28 cellular contexts compared by ENCODE assay signal in genomic region chr1:223538921-223539445, GRCh38.
"Had no signal": no experiment of that assay in that cellular context is flagged by ENCODE, and none has a peak within 500 bp of the region (broad histone marks: within the 10 kb centered on the region; RNA-seq: fewer than 3 reads in every experiment).

No MANE protein-coding gene starts in this region.

- H3K4me3 Mint-ChIP-seq: activated naive CD8-positive, alpha-beta T cell treated with anti-CD3 and anti-CD28 coated beads for 36 hours; activated T-cell treated with anti-CD3 and anti-CD28 coated beads, Interleukin-2, amount 50 U/mL, for 72 hours; brain; dendritic cell treated with granulocyte-macrophage colony-stimulating factor and Interleukin-4, amounts not matched to agents 40 ng/mL and 50 ng/mL, for 4 days; nephron progenitor cell had no signal

- ATAC-seq: activated T-cell treated with anti-CD3 and anti-CD28 coated beads, Interleukin-2, amount 50 U/mL, for 72 hours; foreskin keratinocyte; sciatic nerve; stimulated activated naive CD8-positive, alpha-beta T cell treated with anti-CD3 and anti-CD28 coated beads, Interleukin-15, Interleukin-2, amounts not matched to agents 100 U/mL and 50 U/mL, for 24 hours had no signal

- DNase-seq: activated CD4-positive, alpha-beta T cell treated with anti-CD3 and anti-CD28 coated beads for 4 hours; activated CD4-positive, alpha-beta T cell treated with anti-CD3 and anti-CD28 coated beads, Interleukin-2, amount 50 U/mL, for 4 hours; activated naive CD4-positive, alpha-beta T cell; activated naive CD8-positive, alpha-beta T cell treated with anti-CD3 and anti-CD28 coated beads for 36 hours; activated T-cell treated with anti-CD3 and anti-CD28 coated beads for 4 hours; activated T-cell treated with anti-CD3 and anti-CD28 coated beads, Interleukin-2, amount 50 U/mL, for 72 hours; adrenal gland; aorta; foreskin keratinocyte; left ventricle myocardium inferior; nephron progenitor cell; ovary; retina; stimulated activated CD4-positive, alpha-beta T cell treated with anti-CD3 and anti-CD28 coated beads, Interleukin-12 subunit alpha, Interleukin-12 subunit beta, amount 100 ng/mL, for 4 hours; stimulated activated CD4-positive, alpha-beta T cell treated with anti-CD3 and anti-CD28 coated beads, Interleukin-4, amount 100 ng/mL, for 1 hour; stimulated activated naive CD8-positive, alpha-beta T cell treated with anti-CD3 and anti-CD28 coated beads, Interleukin-15, Interleukin-2, amounts not matched to agents 100 U/mL and 50 U/mL, for 24 hours; T-helper 9 cell; trophoblast cell had no signal

- H3K27ac ChIP-seq: adrenal gland, cardiac muscle cell, esophagus muscularis mucosa, foreskin keratinocyte, left ventricle myocardium inferior, ovary, prostate gland, skin epidermis, thoracic aorta, VCaP had no signal

- H3K27ac Mint-ChIP-seq: activated naive CD8-positive, alpha-beta T cell treated with anti-CD3 and anti-CD28 coated beads for 36 hours; activated T-cell treated with anti-CD3 and anti-CD28 coated beads, Interleukin-2, amount 50 U/mL, for 72 hours; dendritic cell treated with granulocyte-macrophage colony-stimulating factor and Interleukin-4, amounts not matched to agents 40 ng/mL and 50 ng/mL, for 4 days; nephron progenitor cell had no signal

- H3K36me3 Mint-ChIP-seq: activated naive CD8-positive, alpha-beta T cell treated with anti-CD3 and anti-CD28 coated beads for 36 hours; brain had no signal

- H3K4me1 ChIP-seq: adrenal gland, foreskin keratinocyte, left ventricle myocardium inferior, prostate gland had no signal

- H3K9me3 Mint-ChIP-seq: activated naive CD8-positive, alpha-beta T cell treated with anti-CD3 and anti-CD28 coated beads for 36 hours; activated T-cell treated with anti-CD3 and anti-CD28 coated beads, Interleukin-2, amount 50 U/mL, for 72 hours; brain; dendritic cell treated with granulocyte-macrophage colony-stimulating factor and Interleukin-4, amounts not matched to agents 40 ng/mL and 50 ng/mL, for 4 days; nephron progenitor cell had no signal

- H3K4me1 Mint-ChIP-seq: activated naive CD8-positive, alpha-beta T cell treated with anti-CD3 and anti-CD28 coated beads for 36 hours had no signal

- H3K27me3 ChIP-seq: adrenal gland, cardiac muscle cell, ovary had no signal

- H3K9me3 ChIP-seq: adrenal gland, esophagus muscularis mucosa, left ventricle myocardium inferior, ovary, prostate gland, thoracic aorta had no signal

- H3K36me3 ChIP-seq: adrenal gland, cardiac muscle cell, esophagus muscularis mucosa, left ventricle myocardium inferior, ovary, prostate gland, thoracic aorta had no signal

- H3K4me3 ChIP-seq: adrenal gland, cardiac muscle cell, esophagus muscularis mucosa, left ventricle myocardium inferior, lung, ovary, prostate gland, skin epidermis, thoracic aorta had no signal
